ENCODE assay signal across 9 cellular contexts in the genomic region with DNA sequence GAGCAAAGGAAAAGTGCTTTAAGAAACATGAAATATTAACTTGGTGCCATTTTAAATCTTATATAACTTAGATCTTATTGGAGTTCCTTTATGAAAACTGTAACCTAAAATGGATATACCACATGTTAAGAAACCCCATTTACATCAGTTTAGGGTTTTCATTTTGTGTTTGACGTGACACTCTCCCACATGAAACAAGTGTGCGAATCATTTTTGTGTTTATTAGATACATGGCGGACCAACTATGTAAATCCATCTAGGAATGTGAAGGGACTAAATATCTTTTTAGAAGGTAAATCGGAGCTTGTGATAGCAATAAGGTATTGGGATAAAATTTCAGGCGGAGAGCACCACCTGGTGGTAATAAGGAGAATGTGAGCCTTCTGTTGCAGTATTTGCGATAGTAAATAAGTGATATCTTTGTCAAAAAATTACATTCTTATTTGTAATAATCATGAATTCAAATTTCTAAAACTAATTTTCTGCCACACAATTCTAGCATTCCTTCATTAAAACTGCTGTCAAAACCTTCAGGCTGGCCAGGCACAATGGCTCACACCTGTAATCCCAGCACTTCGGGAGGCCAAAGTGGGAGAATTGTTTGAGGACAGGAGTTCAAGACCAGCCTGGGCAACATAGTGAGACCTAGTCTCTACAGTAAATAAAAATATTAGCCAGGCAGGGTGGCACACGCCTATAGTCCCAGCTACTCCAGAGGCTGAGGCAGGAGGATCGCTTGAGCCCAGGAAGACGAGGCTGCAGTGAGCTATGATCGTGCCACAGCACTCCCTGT. TPM values are rescaled to one million over a fixed set of nuclear protein-coding genes. Genes with fewer than 3 reads are reported as not detected.
A peak's percentile ranks its signal among the peaks of the same experiment; 100 is the strongest.
DNase-seq lines count a peak whose midpoint lies in the region; ATAC-seq and TF ChIP-seq lines count a peak whose summit lies in the region.
"Had no signal": no experiment of that assay in that cellular context is flagged by ENCODE, and none has a peak within 500 bp of the region (broad histone marks: within the 10 kb centered on the region; RNA-seq: fewer than 3 reads in every experiment).

No MANE protein-coding gene starts in this region.

- TF ChIP-seq POLR2A in Peyer's patch (IDR thresholded peaks at IDR 0.05) (no peak), thyroid gland (IDR thresholded peaks at IDR 0.05) (no peak)

- peak; percentile 17 to 77 (median 36) for DNase-seq in NCI-H1417 (lab: John Stamatoyannopoulos, UW)
- no peak for DNase-seq in NCI-H1417 treated with DMSO at 0.1 percent for 48 hours (lab: John Stamatoyannopoulos, UW)
- peak; percentile 68 for DNase-seq in Jurkat, Clone E6-1 (ENCODE audit: low read depth, low spot score)
- DNase-seq in Peyer's patch = peak in 1 of 3 donors; percentile 17
- DNase-seq in T47D (ENCODE audit: low read depth in 1 of 2, low spot score in 1 of 2) = peak; percentile 6 to 57
- DNase-seq in kidney epithelial cell (ENCODE audit: low read depth) = no peak
- DNase-seq in thyroid gland = peak in 1 of 2 donors; percentile 34

- TF ChIP-seq CTCF in Peyer's patch (IDR thresholded peaks at IDR 0.05) (peak; percentile 79 to 97 (median 92)), kidney epithelial cell (IDR thresholded peaks at IDR 0.05; ENCODE audit: insufficient read depth, low read length, poor library complexity, severe bottlenecking) (peak; percentile 76), thyroid gland (IDR thresholded peaks at IDR 0.05) (peak; percentile 73 to 87 (median 86))

- H3K27ac ChIP-seq in Peyer's patch = peak overlapping the region in 2 of 4 donors; percentile 47 to 100
- no peak overlapping the region for H3K27ac ChIP-seq in thyroid gland
- H3K27ac ChIP-seq: BLaER1 had no signal

- WGBS in thyroid gland, 2 donors = 47 to 50% methylated on average over 11 of the region's 11 CpGs

- H3K9me3 ChIP-seq in Peyer's patch (no peaks in the 10 kb centered on the region), thyroid gland (no peaks in the 10 kb centered on the region)
- H3K9me3 ChIP-seq: BLaER1 had no signal

- H3K36me3 ChIP-seq in Peyer's patch (peaks cover 0 to 12% (median 0%) of the 10 kb centered on the region in 3 donors), kidney epithelial cell (ENCODE audit: control insufficient read depth, insufficient read depth, low read length) (peaks cover 1% of the 10 kb centered on the region), thyroid gland (no peaks in the 10 kb centered on the region)

- in situ Hi-C loops in T47D (cut with HindIII; ENCODE audit: low pct_unique_long_range_greater_than_20kb, low sequenced_read_pairs) = no loop called here

- H3K4me1 ChIP-seq in Peyer's patch (peaks cover 0 to 25% (median 0%) of the 10 kb centered on the region in 4 donors), thyroid gland (peaks cover 2 to 4% of the 10 kb centered on the region in 2 donors)

- H3K4me3 ChIP-seq in Jurkat, Clone E6-1 (ENCODE audit: low read length) = no peak overlapping the region
- H3K4me3 ChIP-seq in Peyer's patch (no peak overlapping the region), kidney epithelial cell (ENCODE audit: low read depth, low read length) (no peak overlapping the region), thyroid gland (replicated peaks in 1 of 3) (no peak overlapping the region)
- H3K4me3 ChIP-seq: BLaER1 had no signal

- intact Hi-C loops in thyroid gland (cut with DNase I) = loop anchor here (10.0 kb wide), 1 partner anchor 70 kb away; no protein-coding TSS in a partner anchor

- no peak for ATAC-seq in HG02885 (IDR thresholded peaks at IDR 0.05; ENCODE audit: poor library complexity, unreplicated experiment)

- H3K27me3 ChIP-seq in Peyer's patch (no peaks in the 10 kb centered on the region), kidney epithelial cell (ENCODE audit: control insufficient read depth, insufficient read depth, low read length) (no peaks in the 10 kb centered on the region), thyroid gland (no peaks in the 10 kb centered on the region)
- H3K27me3 ChIP-seq: BLaER1 had no signal

RNA-seq across cellular contexts. Expression of a gene that starts 31.3 kb away (rescaled TPM):
- 33.8 TPM for polyA plus RNA-seq in Jurkat, Clone E6-1 (2012; ENCODE audit: insufficient read depth, insufficient read length)
- total RNA-seq in Peyer's patch = 100 to 1,000 TPM in 1 of 4 donors, 10 to 100 TPM in 3; 24.7 to 170 (median 33.7) TPM
- total RNA-seq in kidney epithelial cell = 10.5 and 13.8 TPM in 2 replicates
- total RNA-seq in thyroid gland = 10 to 100 TPM; 21.9 to 29.3 (median 26.8) TPM

RNA-seq across cellular contexts. Expression of a gene that starts 45.4 kb away (rescaled TPM):
- 7.9 TPM for polyA plus RNA-seq in Jurkat, Clone E6-1 (2012; ENCODE audit: insufficient read depth, insufficient read length)
- 1 to 10 TPM in 3 of 4 donors, under 1 TPM in 1; 0.88 to 5.8 (median 2.3) TPM for total RNA-seq in Peyer's patch
- 7.9 and 8.1 TPM in 2 replicates for total RNA-seq in kidney epithelial cell
- total RNA-seq in thyroid gland = 1 to 10 TPM in 1 of 4 donors, under 1 TPM in 1, not detected in 2; 0.40 to 1.0 TPM

Comparison
In these comparisons a context has a peak if more than half of its experiments do, and no peak if none do; other contexts are left out.
1. DNase-seq: peak in NCI-H1417 (3 of 3), Jurkat, Clone E6-1 (single experiment) and T47D (2 of 2); none in NCI-H1417 treated with DMSO at 0.1 percent for 48 hours (single experiment) and kidney epithelial cell (single experiment).
2. Peak in every context shown above with its lines, with median percentiles within 50 percentile points of each other: CTCF ChIP-seq.